Comparison of ENCODE assay signal across 8 cellular contexts in the genomic region with DNA sequence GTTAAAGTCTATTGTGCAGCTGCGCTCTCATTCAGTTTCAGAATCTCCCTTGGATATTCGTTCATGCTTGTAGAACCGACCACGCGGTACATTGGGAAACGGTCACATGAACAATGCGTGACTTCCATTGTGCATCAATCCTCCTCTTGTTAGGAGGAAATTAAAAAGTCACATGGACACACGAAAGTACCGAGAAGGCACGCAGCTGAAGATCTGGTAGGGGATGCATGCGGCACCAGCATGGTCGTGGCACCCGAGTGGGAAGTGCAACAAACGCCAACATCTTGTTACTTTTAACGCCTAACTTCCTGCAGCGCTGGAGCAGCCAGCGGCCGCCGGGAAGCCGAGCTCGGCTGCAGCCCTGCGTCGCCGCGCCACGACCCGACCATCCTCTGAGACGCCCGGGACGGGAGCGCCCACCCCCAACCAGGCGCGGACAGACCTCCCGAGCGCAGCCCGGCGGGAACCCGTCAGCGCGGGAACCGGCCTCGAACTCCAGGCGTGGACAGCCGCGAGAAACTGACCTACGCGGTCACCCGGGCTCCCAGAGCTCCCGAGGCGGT. TPM values are rescaled to one million over a fixed set of nuclear protein-coding genes. Genes with fewer than 3 reads are reported as not detected.
DNase-seq lines count a peak whose midpoint lies in the region; TF ChIP-seq lines count a peak whose summit lies in the region.

No MANE protein-coding gene starts in this region.

- peak overlapping the region; percentile 88 for H3K27ac ChIP-seq in fibroblast of lung (ENCODE audit: insufficient read depth, low read length)
- H3K27ac ChIP-seq in muscle layer of colon (ENCODE audit: low read depth, low read length), result peak overlapping the region; percentile 72
- H3K27ac ChIP-seq in substantia nigra (ENCODE audit: low read depth, low read length, poor library complexity, severe bottlenecking), result peak overlapping the region; percentile 92

- no peaks in the 10 kb centered on the region for H3K79me2 ChIP-seq in fibroblast of lung (ENCODE audit: control insufficient read depth, insufficient read depth, low read length)

- H3K4me2 ChIP-seq in fibroblast of lung (ENCODE audit: extremely low read depth, insufficient read depth, low read length), result peak overlapping the region; percentile 94

- no peaks in the 10 kb centered on the region for H3K36me3 Mint-ChIP-seq in activated T-cell treated with anti-CD3 and anti-CD28 coated beads, Interleukin-2, amount 50 U/mL, for 24 hours (ENCODE audit: low read depth)

- no peaks in the 10 kb centered on the region for H3K9me3 Mint-ChIP-seq in activated T-cell treated with anti-CD3 and anti-CD28 coated beads, Interleukin-2, amount 50 U/mL, for 24 hours

- H3K27me3 ChIP-seq in fibroblast of lung (ENCODE audit: control insufficient read depth, insufficient read depth, low read length) (no peaks in the 10 kb centered on the region), muscle layer of colon (ENCODE audit: control insufficient read depth in 1 of 2, insufficient read depth in 2 of 2, low read length in 2 of 2) (no peaks in the 10 kb centered on the region)

- H3K36me3 ChIP-seq in fibroblast of lung (ENCODE audit: control insufficient read depth, insufficient read depth, low read length), result no peaks in the 10 kb centered on the region
- H3K36me3 ChIP-seq in muscle layer of colon (ENCODE audit: insufficient read depth, low read length), result no peaks in the 10 kb centered on the region

- peaks cover 37% of the 10 kb centered on the region for H3K27me3 Mint-ChIP-seq in activated T-cell treated with anti-CD3 and anti-CD28 coated beads, Interleukin-2, amount 50 U/mL, for 24 hours

- peak overlapping the region; percentile 87 for H3K9ac ChIP-seq in fibroblast of lung (ENCODE audit: insufficient read depth, low read length)
- no peak overlapping the region for H3K9ac ChIP-seq in muscle layer of colon (ENCODE audit: low read length)

- no peak for TF ChIP-seq CTCF in fibroblast of lung (conservative IDR thresholded peaks at IDR 0.05 in 1 of 2, IDR thresholded peaks at IDR 0.05 in 1 of 2; ENCODE audit: low read depth in 1 of 2, low read length in 2 of 2)

- H4K20me1 ChIP-seq in fibroblast of lung (ENCODE audit: control insufficient read depth, extremely low read depth, insufficient read depth, low read length), result no peaks in the 10 kb centered on the region

- peak overlapping the region; percentile 56 for H3K27ac Mint-ChIP-seq in activated T-cell treated with anti-CD3 and anti-CD28 coated beads, Interleukin-2, amount 50 U/mL, for 24 hours

- H3K9me3 ChIP-seq in fibroblast of lung (ENCODE audit: control insufficient read depth, insufficient read depth, low read depth, low read length) (no peaks in the 10 kb centered on the region), muscle layer of colon (ENCODE audit: low read length) (no peaks in the 10 kb centered on the region)

- H3K4me1 Mint-ChIP-seq in activated T-cell treated with anti-CD3 and anti-CD28 coated beads, Interleukin-2, amount 50 U/mL, for 24 hours (ENCODE audit: low read depth), result peaks cover 38% of the 10 kb centered on the region

- H3K4me1 ChIP-seq in fibroblast of lung (ENCODE audit: control insufficient read depth, extremely low read depth, insufficient read depth, low read length), result peaks cover 3% of the 10 kb centered on the region
- H3K4me1 ChIP-seq in muscle layer of colon (ENCODE audit: insufficient read depth, low read length), result peaks cover 11% of the 10 kb centered on the region

- H2AFZ ChIP-seq in fibroblast of lung (ENCODE audit: low read length), result peak overlapping the region; percentile 98

- peak overlapping the region; percentile 81 for H3K4me3 Mint-ChIP-seq in activated T-cell treated with anti-CD3 and anti-CD28 coated beads, Interleukin-2, amount 50 U/mL, for 24 hours

- H3K4me3 ChIP-seq in fibroblast of lung (replicated peaks in 1 of 4; ENCODE audit: control extremely low read depth in 1 of 4, insufficient read depth in 1 of 4, low read depth in 3 of 4, low read length in 4 of 4) (peak overlapping the region; percentile 81 to 93 (median 90)), muscle layer of colon (ENCODE audit: low read depth in 1 of 2, low read length in 2 of 2) (peak overlapping the region; percentile 66 to 82)

- DNase-seq in Daoy (ENCODE audit: low read depth) (peak; percentile 76), HS-5 (ENCODE audit: low read depth) (peak; percentile 53), NCI-H82 (lab: John Stamatoyannopoulos, UW) (peak; percentile 83), fibroblast of lung (ENCODE audit: low read depth in 2 of 2) (peak; percentile 78 to 85), substantia nigra (lab: John Stamatoyannopoulos, UW) (peak in 48 of 49 donors; percentile 36 to 87 (median 72)), activated gamma-delta T cell (lab: John Stamatoyannopoulos, UW) (no peak)
- no peak for DNase-seq in activated T-cell treated with anti-CD3 and anti-CD28 coated beads, Interleukin-2, amount 50 U/mL, for 24 hours

RNA-seq across cellular contexts. Expression of a gene that starts 0.4 kb away (rescaled TPM):
- total RNA-seq in Daoy (2014; rRNA removed; shearing (Covaris generic)), result 13.5 and 23.5 TPM in 2 replicates
- total RNA-seq in fibroblast of lung, result 47.3 and 73.3 TPM in 2 replicates
- polyA plus RNA-seq in fibroblast of lung, result 51.6 and 67.5 TPM in 2 replicates
- polyA plus RNA-seq in fibroblast of lung (2012), result 35.7 and 36.2 TPM in 2 replicates
- 32.6 and 34.1 TPM in 2 replicates for polyA minus RNA-seq in fibroblast of lung (ENCODE audit: low replicate concordance)

RNA-seq across cellular contexts. Expression of a gene that starts 29.3 kb away (rescaled TPM):
- 22.6 and 38.3 TPM in 2 replicates for total RNA-seq in Daoy (2014; rRNA removed; shearing (Covaris generic))
- 29.5 and 35.7 TPM in 2 replicates for total RNA-seq in fibroblast of lung
- polyA plus RNA-seq in fibroblast of lung, result 23.2 and 42.8 TPM in 2 replicates
- polyA plus RNA-seq in fibroblast of lung (2012), result 22.3 and 35.8 TPM in 2 replicates
- polyA minus RNA-seq in fibroblast of lung (ENCODE audit: low replicate concordance), result 0.52 and 1.4 TPM in 2 replicates

Comparison
In these comparisons a context has a peak if more than half of its experiments do, and no peak if none do; other contexts are left out.
1. DNase-seq: peak in Daoy (single experiment), HS-5 (single experiment), NCI-H82 (single experiment), fibroblast of lung (2 of 2) and substantia nigra (48 of 49); none in activated T-cell treated with anti-CD3 and anti-CD28 coated beads, Interleukin-2, amount 50 U/mL, for 24 hours (single experiment) and activated gamma-delta T cell (single experiment).
2. Peak in every context shown above with its lines, with median percentiles within 50 percentile points of each other: H3K27ac ChIP-seq.